In the genomic region with DNA sequence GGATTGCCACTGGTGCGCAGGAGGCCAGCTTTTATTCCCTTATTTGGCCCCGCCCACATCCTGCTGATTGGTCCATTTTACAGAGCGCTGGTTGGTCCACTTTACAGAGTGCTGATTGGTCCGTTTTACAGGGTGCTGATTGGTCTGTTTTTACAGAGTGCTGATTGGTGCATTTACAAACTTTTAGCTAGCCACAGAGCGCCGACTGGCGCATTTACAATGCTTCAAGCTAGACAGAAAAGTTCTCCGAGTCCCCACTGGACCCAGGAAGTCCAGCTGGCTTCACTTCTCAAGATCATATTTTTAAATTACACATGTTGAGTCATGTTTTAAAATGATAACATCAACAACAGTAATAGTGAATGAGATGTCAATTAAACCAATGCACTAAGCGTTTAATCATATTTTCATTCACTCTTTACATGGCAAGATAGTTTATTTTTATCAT, we compare ENCODE assay signal across 12 cellular contexts.
DNase-seq lines count a peak whose midpoint lies in the region; ATAC-seq, FAIRE-seq and TF ChIP-seq lines count a peak whose summit lies in the region.
"Had no signal": no experiment of that assay in that cellular context is flagged by ENCODE, and none has a peak within 500 bp of the region (broad histone marks: within the 10 kb centered on the region; RNA-seq: fewer than 3 reads in every experiment).

No MANE protein-coding gene starts in this region.

- no peak overlapping the region for H3K9ac ChIP-seq in astrocyte (ENCODE audit: low read length)

- no peaks in the 10 kb centered on the region for H3K36me3 ChIP-seq in MG63
- no peaks in the 10 kb centered on the region for H3K36me3 ChIP-seq in astrocyte (ENCODE audit: insufficient read depth, low read length)
- no peaks in the 10 kb centered on the region for H3K36me3 ChIP-seq in stomach
- no peaks in the 10 kb centered on the region for H3K36me3 ChIP-seq in naive thymus-derived CD4-positive, alpha-beta T cell (ENCODE audit: control insufficient read depth in 2 of 3, insufficient read depth in 3 of 3, low read length in 3 of 3)

- TF ChIP-seq CTCF in astrocyte (IDR thresholded peaks at IDR 0.05; ENCODE audit: insufficient read depth, low read depth, low read length): no peak
- TF ChIP-seq CTCF in stomach (IDR thresholded peaks at IDR 0.05): no peak

- no peak for FAIRE-seq in astrocyte (lab: Jason Lieb, UNC)
- FAIRE-seq: small intestine had no signal

- H3K27ac ChIP-seq in astrocyte (ENCODE audit: low read depth, low read length) (peak overlapping the region; percentile 92), stomach (peak overlapping the region in 4 of 5 donors; percentile 57 to 72 (median 62))
- no peak overlapping the region for H3K27ac ChIP-seq in naive thymus-derived CD4-positive, alpha-beta T cell (ENCODE audit: low read depth, low read length)

- TF ChIP-seq EP300 in stomach (IDR thresholded peaks at IDR 0.05): no peak

- H3K9me3 ChIP-seq in MG63 (peaks cover 3% of the 10 kb centered on the region), astrocyte (ENCODE audit: insufficient read depth, low read depth, low read length) (no peaks in the 10 kb centered on the region), stomach (no peaks in the 10 kb centered on the region)
- no peaks in the 10 kb centered on the region for H3K9me3 ChIP-seq in naive thymus-derived CD4-positive, alpha-beta T cell (ENCODE audit: control insufficient read depth in 2 of 3, low read length in 3 of 3)

- intact Hi-C loops in left cardiac atrium (cut with DNase I) (loop anchor here in 1 of 2 donors (10.0 kb wide), 1 partner anchor 223 kb away; the partner anchor contains the start of gene VIM), stomach (cut with DNase I; ENCODE audit: low total_unique reads) (no loop called here)
- intact Hi-C loops in naive thymus-derived CD4-positive, alpha-beta T cell (cut with micrococcal nuclease): loop anchor here in 1 of 2 donors (5.0 kb wide), 1 partner anchor 99 kb away; no protein-coding TSS in a partner anchor

- peak; percentile 33 for DNase-seq in MG63
- DNase-seq in astrocyte (ENCODE audit: low read depth): no peak
- peak; percentile 57 for DNase-seq in left cardiac atrium
- DNase-seq in stomach: no peak
- no peak for DNase-seq in AG08395 (ENCODE audit: low spot score)
- DNase-seq in AG08396 (ENCODE audit: low spot score): no peak
- no peak for DNase-seq in naive thymus-derived CD4-positive, alpha-beta T cell
- DNase-seq: activated T-cell treated with anti-CD3 and anti-CD28 coated beads, Interleukin-2, amount 50 U/mL, for 1 hour; NCI-H1694 treated with DMSO at 0.1 percent for 48 hours; small intestine had no signal

- H3K4me3 ChIP-seq in MG63 (no peak overlapping the region), astrocyte (ENCODE audit: insufficient read depth, low read depth, low read length) (no peak overlapping the region), stomach (no peak overlapping the region)
- H3K4me3 ChIP-seq in naive thymus-derived CD4-positive, alpha-beta T cell (ENCODE audit: low read length): no peak overlapping the region

- H3K4me1 ChIP-seq in astrocyte (ENCODE audit: insufficient read depth, low read length) (peaks cover 50% of the 10 kb centered on the region), stomach (peaks cover 0 to 18% (median 4%) of the 10 kb centered on the region in 4 donors)
- peaks cover 20 to 35% of the 10 kb centered on the region in 2 donors for H3K4me1 ChIP-seq in naive thymus-derived CD4-positive, alpha-beta T cell (ENCODE audit: control insufficient read depth in 2 of 2, insufficient read depth in 2 of 2, low read length in 2 of 2)

- H3K79me2 ChIP-seq in astrocyte (ENCODE audit: insufficient read depth, low read length): no peaks in the 10 kb centered on the region

- no peaks in the 10 kb centered on the region for H3K27me3 Mint-ChIP-seq in astrocyte (ENCODE audit: low read depth, unreplicated experiment)
- H3K27me3 Mint-ChIP-seq in stimulated activated memory B cell treated with anti-CD40 and anti-IgM and Interleukin-4, amounts not matched to agents 10 μg/mL and 1 μg/mL and 100 μg/mL, for 72 hours: peaks cover 20% of the 10 kb centered on the region
- H3K27me3 Mint-ChIP-seq in naive thymus-derived CD4-positive, alpha-beta T cell: peaks cover 0 to 63% (median 0%) of the 10 kb centered on the region in 5 donors

- peaks cover 54% of the 10 kb centered on the region for H3K4me1 Mint-ChIP-seq in astrocyte (ENCODE audit: low read depth, unreplicated experiment)
- H3K4me1 Mint-ChIP-seq in stimulated activated memory B cell treated with anti-CD40 and anti-IgM and Interleukin-4, amounts not matched to agents 10 μg/mL and 1 μg/mL and 100 μg/mL, for 72 hours: peaks cover 10% of the 10 kb centered on the region
- peaks cover 24 to 75% (median 53%) of the 10 kb centered on the region in 7 donors for H3K4me1 Mint-ChIP-seq in naive thymus-derived CD4-positive, alpha-beta T cell

- H3K4me3 Mint-ChIP-seq in astrocyte (ENCODE audit: unreplicated experiment): no peak overlapping the region
- H3K4me3 Mint-ChIP-seq in stimulated activated memory B cell treated with anti-CD40 and anti-IgM and Interleukin-4, amounts not matched to agents 10 μg/mL and 1 μg/mL and 100 μg/mL, for 72 hours: no peak overlapping the region
- peak overlapping the region in 3 of 10 donors; percentile 52 to 69 (median 67) for H3K4me3 Mint-ChIP-seq in naive thymus-derived CD4-positive, alpha-beta T cell
- H3K4me3 Mint-ChIP-seq: dendritic cell treated with granulocyte-macrophage colony-stimulating factor and Interleukin-4, amounts not matched to agents 40 ng/mL and 50 ng/mL, for 4 days had no signal

- CTCF ChIA-PET in naive thymus-derived CD4-positive, alpha-beta T cell (lab: Charles Lee): no interaction called here

- no peaks in the 10 kb centered on the region for H3K27me3 ChIP-seq in MG63
- H3K27me3 ChIP-seq in astrocyte (ENCODE audit: insufficient read depth, low read length): no peaks in the 10 kb centered on the region
- H3K27me3 ChIP-seq in stomach: no peaks in the 10 kb centered on the region
- no peaks in the 10 kb centered on the region for H3K27me3 ChIP-seq in naive thymus-derived CD4-positive, alpha-beta T cell (ENCODE audit: control insufficient read depth in 2 of 2, insufficient read depth in 2 of 2, low read length in 2 of 2)

- H4K20me1 ChIP-seq in astrocyte (ENCODE audit: insufficient read depth, low read length): no peaks in the 10 kb centered on the region

- WGBS in stomach, 5 donors: 84 to 89% (median 86%) methylated on average over 9 of the region's 9 CpGs

- H3K4me2 ChIP-seq in astrocyte (ENCODE audit: low read length): no peak overlapping the region

- POLR2A ChIA-PET in naive thymus-derived CD4-positive, alpha-beta T cell (lab: Charles Lee): interaction anchor here (1.4 kb wide), 1 partner anchor 228 kb away, joined by 4 read pairs; no protein-coding TSS in a partner anchor

- ATAC-seq in left cardiac atrium: peak in 1 of 2 donors; percentile 30
- no peak for ATAC-seq in stimulated activated memory B cell treated with anti-CD40 and anti-IgM and Interleukin-4, amounts not matched to agents 10 μg/mL and 1 μg/mL and 100 μg/mL, for 72 hours
- ATAC-seq in naive thymus-derived CD4-positive, alpha-beta T cell: no peak

- no peak for TF ChIP-seq POLR2A in stomach (IDR thresholded peaks at IDR 0.05)

- H3K27ac Mint-ChIP-seq in astrocyte (ENCODE audit: unreplicated experiment): peak overlapping the region; percentile 100
- H3K27ac Mint-ChIP-seq in stimulated activated memory B cell treated with anti-CD40 and anti-IgM and Interleukin-4, amounts not matched to agents 10 μg/mL and 1 μg/mL and 100 μg/mL, for 72 hours: no peak overlapping the region
- H3K27ac Mint-ChIP-seq in naive thymus-derived CD4-positive, alpha-beta T cell: peak overlapping the region in 4 of 9 donors; percentile 32 to 84 (median 72)
- H3K27ac Mint-ChIP-seq: dendritic cell treated with granulocyte-macrophage colony-stimulating factor and Interleukin-4, amounts not matched to agents 40 ng/mL and 50 ng/mL, for 4 days had no signal

- H2AFZ ChIP-seq in astrocyte (ENCODE audit: low read depth, low read length): no peak overlapping the region

- H3K36me3 Mint-ChIP-seq in astrocyte (ENCODE audit: low read depth, unreplicated experiment): peaks cover 2% of the 10 kb centered on the region
- H3K36me3 Mint-ChIP-seq in stimulated activated memory B cell treated with anti-CD40 and anti-IgM and Interleukin-4, amounts not matched to agents 10 μg/mL and 1 μg/mL and 100 μg/mL, for 72 hours: no peaks in the 10 kb centered on the region
- H3K36me3 Mint-ChIP-seq in naive thymus-derived CD4-positive, alpha-beta T cell: peaks cover 0 to 11% (median 0%) of the 10 kb centered on the region in 5 donors

- peaks cover 18% of the 10 kb centered on the region for H3K9me3 Mint-ChIP-seq in astrocyte (ENCODE audit: unreplicated experiment)
- H3K9me3 Mint-ChIP-seq in stimulated activated memory B cell treated with anti-CD40 and anti-IgM and Interleukin-4, amounts not matched to agents 10 μg/mL and 1 μg/mL and 100 μg/mL, for 72 hours: no peaks in the 10 kb centered on the region
- peaks cover 0 to 3% (median 0%) of the 10 kb centered on the region in 11 donors for H3K9me3 Mint-ChIP-seq in naive thymus-derived CD4-positive, alpha-beta T cell
- H3K9me3 Mint-ChIP-seq: dendritic cell treated with granulocyte-macrophage colony-stimulating factor and Interleukin-4, amounts not matched to agents 40 ng/mL and 50 ng/mL, for 4 days had no signal

Comparison
In these comparisons a context has a peak if more than half of its experiments do, and no peak if none do; other contexts are left out.
1. DNase-seq: peak in MG63 (single experiment) and left cardiac atrium (single experiment); none in astrocyte (single experiment), stomach (single experiment), AG08395 (single experiment), AG08396 (single experiment) and naive thymus-derived CD4-positive, alpha-beta T cell (0 of 9).